In the genomic region with DNA sequence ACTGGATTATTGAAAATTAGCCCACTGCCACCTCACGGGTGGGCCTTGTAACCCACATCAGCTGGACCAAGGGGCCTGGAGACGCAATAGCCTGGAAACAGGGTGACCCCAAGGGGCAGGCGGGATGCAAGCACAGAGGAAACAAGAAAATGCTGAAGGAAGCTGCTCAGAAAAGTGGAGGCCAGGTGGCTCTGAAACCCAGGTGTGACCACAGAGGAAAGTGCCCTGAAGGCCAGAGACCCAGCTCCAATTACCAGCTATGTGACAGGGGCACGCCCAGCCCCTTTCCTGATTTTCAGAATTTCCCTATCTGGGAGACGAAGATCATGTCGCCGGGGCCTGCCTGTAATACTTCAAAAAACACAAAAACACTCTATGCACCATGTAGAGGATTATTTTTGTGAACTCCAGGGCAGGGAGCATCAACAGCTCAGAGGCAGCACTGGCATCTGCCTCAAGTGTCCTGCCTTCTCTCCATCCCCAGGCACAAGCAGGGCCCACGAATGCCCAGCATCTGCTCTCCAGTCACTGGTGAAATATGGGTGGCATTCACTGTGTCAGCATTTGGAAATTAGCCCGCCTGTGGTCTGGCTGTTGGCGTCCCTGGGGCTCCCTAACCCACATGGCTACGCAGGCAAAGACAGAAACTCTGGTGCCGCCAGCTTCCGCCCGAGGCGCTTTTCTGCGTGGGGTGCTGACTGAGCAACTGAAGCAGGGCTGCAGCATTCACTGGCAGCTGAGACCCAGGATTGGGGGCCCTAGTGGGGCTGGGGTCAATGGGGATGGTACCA, we compare ENCODE assay signal across 15 cellular contexts. TPM values are rescaled to one million over a fixed set of nuclear protein-coding genes. Genes with fewer than 3 reads are reported as not detected.
DNase-seq lines count a peak whose midpoint lies in the region; ATAC-seq, FAIRE-seq and TF ChIP-seq lines count a peak whose summit lies in the region.
"Had no signal": no experiment of that assay in that cellular context is flagged by ENCODE, and none has a peak within 500 bp of the region (broad histone marks: within the 10 kb centered on the region; RNA-seq: fewer than 3 reads in every experiment).

No MANE protein-coding gene starts in this region.

- H3K4me1 ChIP-seq in IMR-90 (ENCODE audit: control insufficient read depth, insufficient read depth, low read length) (peaks cover 10% of the 10 kb centered on the region), astrocyte (ENCODE audit: insufficient read depth, low read length) (peaks cover 20% of the 10 kb centered on the region)
- H3K4me1 ChIP-seq: BE2C had no signal

- no peaks in the 10 kb centered on the region; the same call in 1 of the 2 replicates for H4K20me1 ChIP-seq in IMR-90 (ENCODE audit: insufficient read depth, low read length)
- no peaks in the 10 kb centered on the region for H4K20me1 ChIP-seq in astrocyte (ENCODE audit: insufficient read depth, low read length)

- H3K4me1 Mint-ChIP-seq in astrocyte (ENCODE audit: low read depth, unreplicated experiment), result peaks cover 15% of the 10 kb centered on the region
- H3K4me1 Mint-ChIP-seq in osteocyte (ENCODE audit: unreplicated experiment), result peaks cover 34% of the 10 kb centered on the region

- intact Hi-C loops in IMR-90 (cut with micrococcal nuclease) (no loop called here), left colon (cut with DNase I, micrococcal nuclease) (no loop called here), head of caudate nucleus (cut with DNase I) (no loop called here)

- BruUV-seq in IMR-90 (replicated peaks; lab: Mats Ljungman, UMichigan), result no TSS peak

- no peak overlapping the region for H4K91ac ChIP-seq in IMR-90 (ENCODE audit: insufficient read depth, low read depth, low read length)

- H3K27ac ChIP-seq in IMR-90 (ENCODE audit: insufficient read depth, low read length) (no peak overlapping the region), astrocyte (ENCODE audit: low read depth, low read length) (no peak overlapping the region)

- TF ChIP-seq CTCF in BJ (IDR thresholded peaks at IDR 0.05; ENCODE audit: insufficient read depth, low read depth, low read length) (no peak), IMR-90 (conservative IDR thresholded peaks at IDR 0.05; ENCODE audit: low read depth, low read length) (no peak), astrocyte (IDR thresholded peaks at IDR 0.05; ENCODE audit: insufficient read depth, low read depth, low read length) (no peak), osteocyte (IDR thresholded peaks at IDR 0.05) (no peak)

- no peak overlapping the region for H2BK5ac ChIP-seq in IMR-90 (ENCODE audit: low read depth, low read length, poor library complexity, severe bottlenecking)

- H2AK5ac ChIP-seq in IMR-90 (ENCODE audit: low read depth, low read length), result no peak overlapping the region

- H2BK15ac ChIP-seq in IMR-90 (ENCODE audit: low read depth, low read length), result no peak overlapping the region

- no peak for ATAC-seq in IMR-90 (ENCODE audit: low read depth)
- ATAC-seq in GM19023 (IDR thresholded peaks at IDR 0.05; ENCODE audit: unreplicated experiment), result no peak
- ATAC-seq in left colon, result no peak
- ATAC-seq in HG03025 (IDR thresholded peaks at IDR 0.05; ENCODE audit: low FRiP score, unreplicated experiment), result no peak

- H3K56ac ChIP-seq in IMR-90 (ENCODE audit: extremely low read depth, insufficient read depth, low read length), result no peak overlapping the region

- H2AFZ ChIP-seq in IMR-90 (replicated peaks; ENCODE audit: low read length, poor library complexity), result no peak overlapping the region
- no peak overlapping the region for H2AFZ ChIP-seq in astrocyte (ENCODE audit: low read depth, low read length)

- no peak overlapping the region for H3K23ac ChIP-seq in IMR-90 (ENCODE audit: low read depth, low read length)

- H3K9ac ChIP-seq in IMR-90 (ENCODE audit: low read depth, low read length) (no peak overlapping the region), astrocyte (ENCODE audit: low read length) (no peak overlapping the region)

- H3K27ac Mint-ChIP-seq in astrocyte (ENCODE audit: unreplicated experiment), result no peak overlapping the region
- H3K27ac Mint-ChIP-seq in osteocyte (ENCODE audit: unreplicated experiment), result peak overlapping the region; percentile 65
- H3K27ac Mint-ChIP-seq: activated CD8-positive, alpha-beta T cell treated with anti-CD3 and anti-CD28 coated beads for 36 hours; activated naive CD4-positive, alpha-beta T cell treated with anti-CD3 and anti-CD28 coated beads, Interleukin-2, amount 50 U/mL, for 24 hours had no signal

- no peaks in the 10 kb centered on the region for H3K36me3 Mint-ChIP-seq in astrocyte (ENCODE audit: low read depth, unreplicated experiment)
- H3K36me3 Mint-ChIP-seq in osteocyte (ENCODE audit: unreplicated experiment), result no peaks in the 10 kb centered on the region
- H3K36me3 Mint-ChIP-seq: activated naive CD4-positive, alpha-beta T cell treated with anti-CD3 and anti-CD28 coated beads, Interleukin-2, amount 50 U/mL, for 24 hours had no signal

- H3K9me3 Mint-ChIP-seq in astrocyte (ENCODE audit: unreplicated experiment) (no peaks in the 10 kb centered on the region), osteocyte (ENCODE audit: unreplicated experiment) (no peaks in the 10 kb centered on the region)
- H3K9me3 Mint-ChIP-seq: activated CD8-positive, alpha-beta T cell treated with anti-CD3 and anti-CD28 coated beads for 36 hours; activated naive CD4-positive, alpha-beta T cell treated with anti-CD3 and anti-CD28 coated beads, Interleukin-2, amount 50 U/mL, for 24 hours had no signal

- CTCF ChIA-PET in BJ (lab: Yijun Ruan, JAX) (interaction anchor here (0.9 to 1.6 kb wide), 9 partner anchors 9 to 703 kb away, joined by 3 to 9 read pairs (median 3); no protein-coding TSS in a partner anchor), IMR-90 (lab: Yijun Ruan, JAX) (interaction anchor here (0.8 kb wide), 1 partner anchor 704 kb away, joined by 3 read pairs; no protein-coding TSS in a partner anchor)

- H3K27me3 ChIP-seq in BJ (ENCODE audit: control insufficient read depth, insufficient read depth, low read length) (no peaks in the 10 kb centered on the region), IMR-90 (ENCODE audit: control insufficient read depth, insufficient read depth, low read length) (peaks cover 21% of the 10 kb centered on the region), astrocyte (ENCODE audit: insufficient read depth, low read length) (peaks cover 2% of the 10 kb centered on the region)

- H3K36me3 ChIP-seq in BJ (ENCODE audit: control insufficient read depth, insufficient read depth, low read length) (no peaks in the 10 kb centered on the region), IMR-90 (ENCODE audit: control insufficient read depth, insufficient read depth, low read length) (no peaks in the 10 kb centered on the region), astrocyte (ENCODE audit: insufficient read depth, low read length) (no peaks in the 10 kb centered on the region)
- H3K36me3 ChIP-seq: BE2C had no signal

- WGBS in IMR-90 (ENCODE audit: extremely low coverage in 2 of 2, insufficient read length in 1 of 2), 2 experiments, result 94% methylated on average over 11 of the region's 16 CpGs; no CpG with 5 or more reads in 1 of the 2 experiments

- no peak overlapping the region for H4K8ac ChIP-seq in IMR-90 (ENCODE audit: low read depth in 2 of 2, low read length in 2 of 2)

- H2AK9ac ChIP-seq in IMR-90 (replicated peaks; ENCODE audit: low read depth, low read length, poor library complexity), result no peak overlapping the region

- H3K9me3 ChIP-seq in IMR-90 (ENCODE audit: control insufficient read depth, insufficient read depth, low read length) (no peaks in the 10 kb centered on the region), astrocyte (ENCODE audit: insufficient read depth, low read depth, low read length) (no peaks in the 10 kb centered on the region)
- H3K9me3 ChIP-seq: BE2C had no signal

- no peak for TF ChIP-seq POLR2A in IMR-90 (IDR thresholded peaks at IDR 0.05; ENCODE audit: low read depth, low read length)

- H3K18ac ChIP-seq in IMR-90 (ENCODE audit: low read depth, low read length), result no peak overlapping the region

- H3K4me3 Mint-ChIP-seq in astrocyte (ENCODE audit: unreplicated experiment) (no peak overlapping the region), osteocyte (ENCODE audit: unreplicated experiment) (peak overlapping the region; percentile 33)
- H3K4me3 Mint-ChIP-seq: activated CD8-positive, alpha-beta T cell treated with anti-CD3 and anti-CD28 coated beads for 36 hours; activated naive CD4-positive, alpha-beta T cell treated with anti-CD3 and anti-CD28 coated beads, Interleukin-2, amount 50 U/mL, for 24 hours had no signal

- no peaks in the 10 kb centered on the region for H3K79me2 ChIP-seq in astrocyte (ENCODE audit: insufficient read depth, low read length)

- POLR2A ChIA-PET in BJ (lab: Charles Lee) (no interaction called here), IMR-90 (lab: Charles Lee; ENCODE audit: unreplicated experiment) (no interaction called here)

- no peak for FAIRE-seq in astrocyte (lab: Jason Lieb, UNC)
- FAIRE-seq: small intestine had no signal

- no peak overlapping the region for H3K4ac ChIP-seq in IMR-90 (ENCODE audit: low read depth, low read length)

- peaks cover 7% of the 10 kb centered on the region for H3K9me1 ChIP-seq in IMR-90 (ENCODE audit: insufficient read depth, low read length)

- dilution Hi-C loops in IMR-90 (cut with HindIII; ENCODE audit: low sequenced_read_pairs, unreplicated experiment), result no loop called here

- in situ Hi-C loops in IMR-90 (cut with MboI; ENCODE audit: low sequenced_read_pairs), result no loop called here

- no peaks in the 10 kb centered on the region for H3K79me1 ChIP-seq in IMR-90 (ENCODE audit: low read depth in 1 of 2, low read length in 2 of 2)

- H3K14ac ChIP-seq in IMR-90 (replicated peaks; ENCODE audit: low read depth, low read length), result no peak overlapping the region

- H2BK20ac ChIP-seq in IMR-90 (ENCODE audit: low read depth, low read length), result no peak overlapping the region

- DNase-seq in BJ (ENCODE audit: low read depth) (peak; percentile 53), IMR-90 (peak; percentile 7), astrocyte (ENCODE audit: low read depth) (peak; percentile 67), osteocyte (ENCODE audit: extremely low spot score, unreplicated experiment) (no peak), left colon (no peak), head of caudate nucleus (no peak)
- DNase-seq: cortex of kidney; NK-92 treated with Interleukin-12 subunit alpha and Interleukin-12 subunit beta, amount 100 ng/mL, for 24 hours had no signal

- no peak overlapping the region for H2BK120ac ChIP-seq in IMR-90 (ENCODE audit: low read depth, low read length)

- no peak overlapping the region for H3K4me2 ChIP-seq in IMR-90 (ENCODE audit: low read depth, low read length)
- H3K4me2 ChIP-seq in astrocyte (ENCODE audit: low read length), result no peak overlapping the region

- TF ChIP-seq RAD21 in IMR-90 (IDR thresholded peaks at IDR 0.05; ENCODE audit: low read length), result no peak

- peaks cover 16% of the 10 kb centered on the region for H3K27me3 Mint-ChIP-seq in astrocyte (ENCODE audit: low read depth, unreplicated experiment)
- H3K27me3 Mint-ChIP-seq in osteocyte (ENCODE audit: unreplicated experiment), result peaks cover 3% of the 10 kb centered on the region

- no peak overlapping the region for H4K5ac ChIP-seq in IMR-90 (ENCODE audit: low read depth, low read length)

- H3K4me3 ChIP-seq in BJ (ENCODE audit: low read depth, low read length) (no peak overlapping the region), IMR-90 (ENCODE audit: insufficient read depth, low read depth, low read length) (no peak overlapping the region), astrocyte (ENCODE audit: insufficient read depth, low read depth, low read length) (no peak overlapping the region)

RNA-seq across cellular contexts. Expression of gene KCNJ1, which starts 6.3 kb away (rescaled TPM):
- polyA plus RNA-seq in BJ (2011; rRNA removed) (not detected in 2 replicates), IMR-90 (2012; rRNA removed) (not detected in 2 replicates)
- polyA minus RNA-seq in BJ (2011; rRNA and poly(A)+ RNA removed), result not detected in 2 replicates
- total RNA-seq in IMR-90 (2012; rRNA removed) (not detected in 2 replicates), astrocyte (0.14 TPM in 1 of 2 replicates, not detected in the other), osteocyte (not detected in 2 replicates), left colon (not detected)
- polyA plus RNA-seq in IMR-90 (2012; cell fraction: cytosol; rRNA removed), result not detected in 2 replicates
- 0.17 TPM in 1 of 2 replicates, not detected in the other for polyA plus RNA-seq in IMR-90 (2012; cell fraction: nucleus; rRNA removed; ENCODE audit: low replicate concordance)
- total RNA-seq: activated CD8-positive, alpha-beta T cell treated with anti-CD3 and anti-CD28 coated beads for 36 hours; endothelial cell of umbilical vein had no signal
- polyA plus RNA-seq: endothelial cell of umbilical vein had no signal

RNA-seq across cellular contexts. Expression of gene KCNJ5, which starts 30.4 kb away (rescaled TPM):
- polyA plus RNA-seq in BJ (2011; rRNA removed) (not detected in 2 replicates), IMR-90 (2012; rRNA removed) (0.07 TPM in 2 replicates)
- polyA minus RNA-seq in BJ (2011; rRNA and poly(A)+ RNA removed), result not detected in 2 replicates
- total RNA-seq in IMR-90 (2012; rRNA removed) (0.18 TPM in 1 of 2 replicates, not detected in the other), astrocyte (1.4 TPM in 2 replicates), osteocyte (not detected in 2 replicates), left colon (under 1 TPM; 0.12 to 0.89 TPM)
- 0.09 and 0.11 TPM in 2 replicates for polyA plus RNA-seq in IMR-90 (2012; cell fraction: cytosol; rRNA removed)
- 0.05 and 0.06 TPM in 2 replicates for polyA plus RNA-seq in IMR-90 (2012; cell fraction: nucleus; rRNA removed; ENCODE audit: low replicate concordance)
- total RNA-seq: activated CD8-positive, alpha-beta T cell treated with anti-CD3 and anti-CD28 coated beads for 36 hours had no signal
- polyA plus RNA-seq: endothelial cell of umbilical vein had no signal

Comparison
In these comparisons a context has a peak if more than half of its experiments do, and no peak if none do; other contexts are left out.
1. DNase-seq: peak in BJ (single experiment), IMR-90 (single experiment) and astrocyte (single experiment); none in osteocyte (single experiment), left colon (0 of 2) and head of caudate nucleus (0 of 42).